In the genomic region with DNA sequence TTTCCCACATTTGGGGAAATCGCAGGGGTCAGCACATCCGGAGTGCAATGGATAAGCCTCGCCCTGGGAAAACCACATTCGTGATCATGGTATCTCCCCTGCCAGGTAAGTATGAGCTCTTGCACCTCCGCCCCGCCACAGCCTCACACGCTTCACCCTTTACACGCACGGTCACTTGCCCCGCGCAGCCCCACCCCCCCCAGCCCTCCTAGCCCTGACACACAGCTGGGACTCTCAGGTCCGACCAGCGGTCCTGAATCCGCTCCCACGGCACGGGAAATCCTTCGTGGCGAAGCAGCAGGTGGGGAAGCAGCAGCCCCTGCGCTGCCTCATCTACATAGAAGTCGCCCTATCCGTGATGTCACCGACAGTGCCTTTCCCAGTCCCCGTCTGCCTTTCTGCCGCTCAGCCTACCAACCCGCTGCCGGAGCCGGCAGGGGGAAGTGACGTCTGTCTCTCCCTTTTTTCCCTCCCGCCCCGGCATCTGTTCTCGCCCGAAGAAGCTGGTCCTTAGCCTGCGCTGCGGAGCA, we compare ENCODE assay signal across 8 cellular contexts. TPM values are rescaled to one million over a fixed set of nuclear protein-coding genes. Genes with fewer than 3 reads are reported as not detected.
A peak's percentile ranks its signal among the peaks of the same experiment; 100 is the strongest.
DNase-seq lines count a peak whose midpoint lies in the region; FAIRE-seq and TF ChIP-seq lines count a peak whose summit lies in the region.
"Not testable (repeated sequence)": the region's sequence is repeated elsewhere in the genome, so short reads cannot be mapped to it uniquely, and the experiment has no call there.

No MANE protein-coding gene starts in this region.

- H3K4me1 ChIP-seq in endothelial cell of umbilical vein (ENCODE audit: control insufficient read depth, extremely low read depth, insufficient read depth, low read length); mesenchymal stem cell (ENCODE audit: control insufficient read depth, insufficient read depth, low read depth, low read length): not testable (repeated sequence)

- H3K9me3 ChIP-seq in endothelial cell of umbilical vein (replicated peaks; ENCODE audit: control insufficient read depth, insufficient read depth, low read length); mesenchymal stem cell (ENCODE audit: control insufficient read depth, low read length): not testable (repeated sequence)

- peak overlapping the region; percentile 91 for H2BK120ac ChIP-seq in mesenchymal stem cell (ENCODE audit: low read depth, low read length)

- not testable (repeated sequence) for H2BK12ac ChIP-seq in mesenchymal stem cell (ENCODE audit: low read length in 2 of 2)

- BruUV-seq in endothelial cell of umbilical vein (replicated peaks; lab: Mats Ljungman, UMichigan): not testable (repeated sequence)

- DNase-seq in GM20000 (ENCODE audit: low spot score) (peak; percentile 18), HK-2 (ENCODE audit: unreplicated experiment) (peak; percentile 64), endothelial cell of umbilical vein (ENCODE audit: low read depth, low spot score) (peak; percentile 54), mesenchymal stem cell (peak; percentile 77)
- not testable (repeated sequence) for DNase-seq in RWPE1 (ENCODE audit: low spot score)
- peak; percentile 76 to 79 for DNase-seq in activated T-cell treated with anti-CD3 and anti-CD28 coated beads, Interleukin-2, amount 50 U/mL, for 48 hours
- peak; percentile 50 to 63 (median 53) for DNase-seq in stimulated activated CD4-positive, alpha-beta T cell treated with anti-CD3 and anti-CD28 coated beads, TNF-alpha, amount 100 ng/mL, for 4 hours (ENCODE audit: low read depth in 3 of 3)

- H3K4ac ChIP-seq in mesenchymal stem cell (ENCODE audit: low read depth in 1 of 2, low read length in 2 of 2): not testable (repeated sequence)

- not testable (repeated sequence) for H3K27me3 ChIP-seq in endothelial cell of umbilical vein (ENCODE audit: control insufficient read depth in 2 of 2, insufficient read depth in 2 of 2, low read length in 2 of 2); mesenchymal stem cell (ENCODE audit: control insufficient read depth in 1 of 2, insufficient read depth in 1 of 2, low read length in 2 of 2)

- not testable (repeated sequence) for H3K9ac ChIP-seq in endothelial cell of umbilical vein (replicated peaks; ENCODE audit: extremely low read depth, insufficient read depth, low read length)
- peak overlapping the region; percentile 89 for H3K9ac ChIP-seq in mesenchymal stem cell (ENCODE audit: low read length)

- H2AFZ ChIP-seq in endothelial cell of umbilical vein (ENCODE audit: low read depth, low read length); mesenchymal stem cell (ENCODE audit: low read depth, low read length): not testable (repeated sequence)

- peak overlapping the region in 1 of 3 experiments; percentile 26 for H3K4me3 ChIP-seq in endothelial cell of umbilical vein (replicated peaks in 1 of 3; ENCODE audit: insufficient read depth in 1 of 3, low read depth in 1 of 3, low read length in 3 of 3)
- peak overlapping the region; percentile 26 to 49 for H3K4me3 ChIP-seq in mesenchymal stem cell (ENCODE audit: insufficient read depth in 1 of 2, low read depth in 1 of 2, low read length in 2 of 2)

- H3K79me2 ChIP-seq in endothelial cell of umbilical vein (ENCODE audit: control insufficient read depth, insufficient read depth, low read length): not testable (repeated sequence)

- H2BK5ac ChIP-seq in mesenchymal stem cell (ENCODE audit: low read depth, low read length, poor library complexity, severe bottlenecking): peak overlapping the region; percentile 100

- peak overlapping the region in 1 of 2 experiments; percentile 85 for H3K18ac ChIP-seq in mesenchymal stem cell (ENCODE audit: low read depth in 1 of 2, low read length in 2 of 2)

- no CpG with 5 or more reads among the region's 34 CpGs for WGBS in mesenchymal stem cell

- CTCF ChIA-PET in RWPE1 (lab: Yijun Ruan, JAX); endothelial cell of umbilical vein (lab: Charles Lee): not testable (repeated sequence)

- intact Hi-C loops in endothelial cell of umbilical vein (cut with micrococcal nuclease): not testable (repeated sequence)

- not testable (repeated sequence) for TF ChIP-seq CTCF in C4-2B (conservative IDR thresholded peaks at IDR 0.05); GM20000 (IDR thresholded peaks at IDR 0.05; ENCODE audit: extremely low read depth, missing control alignments); RWPE1 (conservative IDR thresholded peaks at IDR 0.05; ENCODE audit: low read depth); endothelial cell of umbilical vein (IDR thresholded peaks at IDR 0.05; ENCODE audit: extremely low read depth in 1 of 2, insufficient read depth in 1 of 2, low read depth in 1 of 2, low read length in 2 of 2)

- POLR2A ChIA-PET in RWPE1 (lab: Yijun Ruan, JAX; ENCODE audit: low non-redundant PET) (interaction anchor here (0.7 kb wide), 1 partner anchor 15 kb away, joined by 4 read pairs; no protein-coding TSS in a partner anchor), endothelial cell of umbilical vein (lab: Charles Lee) (interaction anchor here (1.1 to 1.3 kb wide), 2 partner anchors 9 to 15 kb away, joined by 5 to 8 read pairs; no protein-coding TSS in a partner anchor)

- H4K91ac ChIP-seq in mesenchymal stem cell (ENCODE audit: low read length): peak overlapping the region; percentile 57

- peak; percentile 80 for TF ChIP-seq POLR2A in endothelial cell of umbilical vein (IDR thresholded peaks at IDR 0.05; ENCODE audit: low read depth, low read length)

- not testable (repeated sequence) for FAIRE-seq in endothelial cell of umbilical vein (lab: Jason Lieb, UNC)

- not testable (repeated sequence) for H3K36me3 ChIP-seq in endothelial cell of umbilical vein (ENCODE audit: control insufficient read depth in 2 of 2, extremely low read depth in 1 of 2, insufficient read depth in 2 of 2, low read length in 2 of 2); mesenchymal stem cell (ENCODE audit: control insufficient read depth in 1 of 2, insufficient read depth in 2 of 2, low read depth in 1 of 2, low read length in 2 of 2)

- not testable (repeated sequence) for H3K4me2 ChIP-seq in endothelial cell of umbilical vein (ENCODE audit: insufficient read depth, low read length)
- peak overlapping the region; percentile 27 for H3K4me2 ChIP-seq in mesenchymal stem cell (ENCODE audit: low read length, poor library complexity, severe bottlenecking)

- not testable (repeated sequence) for H2AK5ac ChIP-seq in mesenchymal stem cell (ENCODE audit: low read length, severe bottlenecking)

- H4K8ac ChIP-seq in mesenchymal stem cell (ENCODE audit: low read length): peak overlapping the region; percentile 91

- not testable (repeated sequence) for H3K23ac ChIP-seq in mesenchymal stem cell (ENCODE audit: low read length in 2 of 2)

- not testable (repeated sequence) for H4K20me1 ChIP-seq in endothelial cell of umbilical vein (replicated peaks; ENCODE audit: control insufficient read depth, extremely low read depth, insufficient read depth, low read length)

- H3K14ac ChIP-seq in mesenchymal stem cell (ENCODE audit: low read length in 2 of 2): not testable (repeated sequence)

- dilution Hi-C loops in endothelial cell of umbilical vein (cut with MboI; ENCODE audit: extremely low pct_ligation_motif_present, low sequenced_read_pairs): not testable (repeated sequence)

- H3K9me1 ChIP-seq in endothelial cell of umbilical vein (replicated peaks; ENCODE audit: control insufficient read depth, extremely low read depth, insufficient read depth, low read length): not testable (repeated sequence)

- peak overlapping the region; percentile 91 for H3K27ac ChIP-seq in C4-2B
- peak overlapping the region; percentile 81 for H3K27ac ChIP-seq in RWPE1
- H3K27ac ChIP-seq in endothelial cell of umbilical vein (ENCODE audit: insufficient read depth, low read depth, low read length): peak overlapping the region; percentile 79
- H3K27ac ChIP-seq in mesenchymal stem cell (ENCODE audit: low read length, poor library complexity, severe bottlenecking): peak overlapping the region; percentile 91

- H3K79me1 ChIP-seq in mesenchymal stem cell (replicated peaks; ENCODE audit: low read length, poor library complexity, severe bottlenecking): not testable (repeated sequence)

- H2BK15ac ChIP-seq in mesenchymal stem cell (ENCODE audit: low read depth, poor library complexity, severe bottlenecking): not testable (repeated sequence)

TF ChIP-seq in endothelial cell of umbilical vein, 7 proteins besides CTCF, POLR2A, EP300 and RAD21:
- peak; percentile 72 for TF ChIP-seq POLR2AphosphoS5 (IDR thresholded peaks at IDR 0.05; ENCODE audit: insufficient read depth, low read depth, low read length)

RNA-seq across cellular contexts. Expression of a gene that starts 31.9 kb away (rescaled TPM):
- total RNA-seq in endothelial cell of umbilical vein: not detected in 2 replicates
- polyA plus RNA-seq in endothelial cell of umbilical vein: not detected in 2 replicates
- not detected in 2 replicates for polyA plus RNA-seq in endothelial cell of umbilical vein (2011; cell fraction: cytosol; rRNA removed)
- not detected in 2 replicates for polyA plus RNA-seq in endothelial cell of umbilical vein (2011; cell fraction: nucleus; rRNA removed)
- not detected in 2 replicates for polyA plus RNA-seq in endothelial cell of umbilical vein (2012)
- polyA minus RNA-seq in endothelial cell of umbilical vein: not detected in 2 replicates
- not detected for polyA minus RNA-seq in endothelial cell of umbilical vein (2011; cell fraction: cytosol; rRNA and poly(A)+ RNA removed)
- polyA minus RNA-seq in endothelial cell of umbilical vein (2011; cell fraction: nucleus; rRNA and poly(A)+ RNA removed): not detected in 2 replicates
- not detected for polyA plus RNA-seq in mesenchymal stem cell (2013, experiment 1 of 2)
- polyA plus RNA-seq in mesenchymal stem cell (2013, experiment 2 of 2): not detected
